Comparison of ENCODE assay signal across 26 cellular contexts in the genomic region with DNA sequence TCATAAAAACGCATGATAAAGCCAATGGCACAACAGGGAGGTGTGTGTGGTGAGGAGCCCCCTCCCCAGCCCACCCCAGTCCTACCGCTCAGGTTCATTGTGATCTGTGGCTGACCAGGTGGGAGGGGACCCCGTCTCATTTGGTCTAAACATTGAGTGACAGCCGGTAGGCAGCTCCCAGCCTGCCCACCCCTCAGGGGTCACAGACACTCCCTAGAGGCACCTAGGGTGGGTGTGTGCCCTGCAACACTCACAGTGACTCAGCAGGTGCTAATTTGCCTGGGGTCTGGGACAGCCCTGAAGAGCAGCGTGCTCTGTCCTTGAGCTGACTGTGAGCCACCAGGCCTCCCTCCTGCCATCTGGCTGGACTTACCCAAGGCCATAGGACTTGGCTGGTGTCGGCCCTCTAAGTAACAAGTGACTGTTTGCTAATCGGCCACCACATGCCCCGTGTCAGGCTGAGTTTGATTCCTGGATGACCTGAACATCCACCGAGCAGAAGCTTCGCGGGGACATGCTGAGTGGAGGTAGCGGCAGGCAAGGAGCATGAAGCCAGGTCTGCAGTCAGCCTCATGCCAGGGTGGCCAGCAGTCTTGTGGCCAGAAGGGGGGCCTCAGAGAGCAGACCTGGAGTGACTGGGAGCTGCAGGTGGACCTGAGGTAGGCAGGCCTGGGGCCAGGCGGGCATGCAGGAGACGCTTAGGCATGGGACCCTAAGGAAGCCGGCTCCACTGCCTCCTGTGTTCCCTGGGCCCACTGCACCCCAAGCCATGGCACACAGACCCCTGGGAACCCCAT.
"Had no signal": no experiment of that assay in that cellular context is flagged by ENCODE, and none has a peak within 500 bp of the region (broad histone marks: within the 10 kb centered on the region; RNA-seq: fewer than 3 reads in every experiment).

No MANE protein-coding gene starts in this region.

- H3K9me3 Mint-ChIP-seq: effector memory CD8-positive, alpha-beta T cell; stimulated activated effector memory CD8-positive, alpha-beta T cell treated with anti-CD3 and anti-CD28 coated beads, Interleukin-12 subunit alpha, Interleukin-12 subunit beta, amount 100 ng/mL, for 72 hours; type B pancreatic cell had no signal

- H3K36me3 ChIP-seq: gastrocnemius medialis, left lung, ovary, sigmoid colon, stomach, tibial artery, vagina had no signal

- H3K4me1 ChIP-seq: gastrocnemius medialis, left lung, psoas muscle, sigmoid colon, stomach, tibial artery, vagina had no signal

- H3K4me3 Mint-ChIP-seq: effector memory CD8-positive, alpha-beta T cell; nephron progenitor cell; stimulated activated effector memory CD8-positive, alpha-beta T cell treated with anti-CD3 and anti-CD28 coated beads, Interleukin-12 subunit alpha, Interleukin-12 subunit beta, amount 100 ng/mL, for 72 hours; type B pancreatic cell had no signal

- H3K4me1 Mint-ChIP-seq: stimulated activated effector memory CD8-positive, alpha-beta T cell treated with anti-CD3 and anti-CD28 coated beads, Interleukin-12 subunit alpha, Interleukin-12 subunit beta, amount 100 ng/mL, for 72 hours had no signal

- H3K4me3 ChIP-seq: gastrocnemius medialis, left lung, ovary, psoas muscle, sigmoid colon, stomach, tibial artery, vagina had no signal

- ATAC-seq: effector memory CD8-positive, alpha-beta T cell; esophagus mucosa; gastrocnemius medialis; left lung; naive thymus-derived CD8-positive, alpha-beta T cell; psoas muscle; stimulated activated effector memory CD8-positive, alpha-beta T cell treated with anti-CD3 and anti-CD28 coated beads, Interleukin-12 subunit alpha, Interleukin-12 subunit beta, amount 100 ng/mL, for 72 hours had no signal

- H3K27me3 ChIP-seq: gastrocnemius medialis, ovary, vagina had no signal

- H3K36me3 Mint-ChIP-seq: naive thymus-derived CD8-positive, alpha-beta T cell; stimulated activated effector memory CD8-positive, alpha-beta T cell treated with anti-CD3 and anti-CD28 coated beads, Interleukin-12 subunit alpha, Interleukin-12 subunit beta, amount 100 ng/mL, for 72 hours; type B pancreatic cell had no signal

- H3K27ac ChIP-seq: epithelial cell of prostate, gastrocnemius medialis, left lung, ovary, psoas muscle, sigmoid colon, stomach, tibial artery, vagina had no signal

- H3K9me3 ChIP-seq: gastrocnemius medialis, left lung, ovary, psoas muscle, sigmoid colon, tibial artery, vagina had no signal

- DNase-seq: cortex of kidney; effector memory CD8-positive, alpha-beta T cell; foreskin fibroblast; gastrocnemius medialis; head of caudate nucleus; kidney; left lung; mammary epithelial cell; naive thymus-derived CD8-positive, alpha-beta T cell; nephron progenitor cell; occipital lobe; ovary; posterior cingulate gyrus; right cardiac atrium; stimulated activated CD4-positive, alpha-beta T cell treated with anti-CD3 and anti-CD28 coated beads, Interleukin-2, amount 100 ng/mL, for 24 hours; stimulated activated CD4-positive, alpha-beta T cell treated with anti-CD3 and anti-CD28 coated beads, Interleukin-4, amount 100 ng/mL, for 24 hours; stimulated activated naive CD4-positive, alpha-beta T cell treated with Interleukin-2 at 50 U/mL for 16 hours; stomach had no signal
